Comparison of ENCODE assay signal across 25 cellular contexts in the genomic region with DNA sequence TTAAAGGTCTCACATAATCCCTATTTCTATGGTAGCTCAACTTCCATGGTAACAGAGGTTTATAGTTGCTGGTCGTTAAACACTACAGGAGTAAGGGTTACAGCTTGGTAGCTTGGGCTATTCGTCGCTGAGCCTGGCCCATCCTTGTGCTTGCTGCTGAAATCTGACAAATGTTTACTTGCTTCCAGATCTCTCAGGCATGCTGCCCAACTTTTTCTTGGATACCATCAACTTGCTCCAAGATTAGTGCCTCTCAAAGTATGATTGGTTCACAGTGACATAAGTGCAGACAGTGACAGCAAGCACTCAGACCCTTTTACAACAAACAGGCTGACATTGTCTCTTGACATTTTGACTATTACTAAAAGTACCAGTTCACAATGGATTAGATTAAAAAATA.
"Had no signal": no experiment of that assay in that cellular context is flagged by ENCODE, and none has a peak within 500 bp of the region (broad histone marks: within the 10 kb centered on the region; RNA-seq: fewer than 3 reads in every experiment).

No MANE protein-coding gene starts in this region.

- H3K9me3 ChIP-seq: stomach, suprapubic skin, thoracic aorta, thyroid gland, tibial artery, tibial nerve, transverse colon, upper lobe of left lung, upper lobe of right lung, uterus, vagina had no signal

- H3K4me3 ChIP-seq: stomach, suprapubic skin, thoracic aorta, thyroid gland, tibial artery, tibial nerve, transverse colon, upper lobe of left lung, upper lobe of right lung, uterus, vagina had no signal

- DNase-seq: stimulated activated CD4-positive, alpha-beta T cell treated with anti-CD3 and anti-CD28 coated beads, Interleukin-2, amount 100 ng/mL, for 48 hours; stimulated activated CD4-positive, alpha-beta T cell treated with anti-CD3 and anti-CD28 coated beads, Interleukin-4, amount 100 ng/mL, for 1 hour; stimulated activated CD4-positive, alpha-beta T cell treated with anti-CD3 and anti-CD28 coated beads, Interleukin-4, amount 100 ng/mL, for 24 hours; stimulated activated CD4-positive, alpha-beta T cell treated with anti-CD3 and anti-CD28 coated beads, Interleukin-4, amount 100 ng/mL, for 4 hours; stimulated activated CD8-positive, alpha-beta memory T cell treated with anti-CD3 and anti-CD28 coated beads, Interleukin-4, amount 100 ng/mL, for 48 hours; stimulated activated naive B cell treated with anti-CD40 and anti-IgM and Interleukin-4, amounts not matched to agents 10 μg/mL and 1 μg/mL and 100 μg/mL, for 72 hours; stimulated activated naive CD4-positive, alpha-beta T cell; stimulated activated naive CD4-positive, alpha-beta T cell treated with Interleukin-2 at 50 U/mL for 16 hours; stimulated activated naive CD8-positive, alpha-beta T cell treated with anti-CD3 and anti-CD28 coated beads, Interleukin-15, amount 100 ng/mL, for 72 hours; stimulated activated naive CD8-positive, alpha-beta T cell treated with anti-CD3 and anti-CD28 coated beads, Interleukin-15, Interleukin-2, amounts not matched to agents 100 U/mL and 50 U/mL, for 24 hours; stomach; substantia nigra; thyroid gland; tibial artery; transverse colon; trophoblast cell; upper lobe of left lung; upper lobe of right lung; uterus had no signal

- ATAC-seq: stimulated activated effector memory CD8-positive, alpha-beta T cell treated with anti-CD3 and anti-CD28 coated beads, Interleukin-12 subunit alpha, Interleukin-12 subunit beta, amount 100 ng/mL, for 72 hours; stimulated activated memory B cell treated with anti-CD40 and anti-IgM and Interleukin-4, amounts not matched to agents 10 μg/mL and 1 μg/mL and 100 μg/mL, for 72 hours; stimulated activated naive B cell treated with anti-CD40 and anti-IgM and Interleukin-4, amounts not matched to agents 10 μg/mL and 1 μg/mL and 100 μg/mL, for 72 hours; stimulated activated naive CD8-positive, alpha-beta T cell treated with anti-CD3 and anti-CD28 coated beads, Interleukin-15, amount 100 ng/mL, for 72 hours; stimulated activated naive CD8-positive, alpha-beta T cell treated with anti-CD3 and anti-CD28 coated beads, Interleukin-15, Interleukin-2, amounts not matched to agents 100 U/mL and 50 U/mL, for 24 hours; upper lobe of right lung had no signal

- H3K27ac ChIP-seq: stomach, suprapubic skin, thoracic aorta, thyroid gland, tibial artery, tibial nerve, transverse colon, upper lobe of left lung, upper lobe of right lung, uterus, vagina had no signal

- H3K36me3 ChIP-seq: stomach, suprapubic skin, thoracic aorta, thyroid gland, tibial artery, tibial nerve, transverse colon, upper lobe of left lung, upper lobe of right lung, uterus, vagina had no signal

- H3K27me3 ChIP-seq: stomach, suprapubic skin, thyroid gland, tibial artery, tibial nerve, transverse colon, upper lobe of left lung, upper lobe of right lung, uterus, vagina had no signal

- H3K4me1 ChIP-seq: suprapubic skin, thyroid gland, transverse colon, upper lobe of left lung, uterus, vagina had no signal
